23 cellular contexts compared by ENCODE assay signal in the genomic region with DNA sequence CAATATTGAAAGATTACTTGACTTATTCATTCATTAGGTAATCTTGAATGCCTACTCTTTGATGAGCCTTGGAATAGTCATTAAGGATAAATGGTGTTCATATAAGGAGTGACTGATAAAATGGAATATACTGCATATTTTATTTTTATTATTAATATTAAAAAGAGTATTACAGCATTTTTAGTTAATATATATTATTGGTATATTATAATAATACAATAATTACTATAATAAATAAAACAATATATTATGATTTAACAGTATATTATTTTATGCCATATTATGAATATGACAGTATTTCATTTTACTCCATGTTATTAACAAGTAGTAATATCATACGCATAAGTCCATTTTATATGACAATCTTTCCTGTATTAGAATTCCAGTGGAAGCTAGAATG.
"Had no signal": no experiment of that assay in that cellular context is flagged by ENCODE, and none has a peak within 500 bp of the region (broad histone marks: within the 10 kb centered on the region; RNA-seq: fewer than 3 reads in every experiment).

No MANE protein-coding gene starts in this region.

- FAIRE-seq: HepG2 had no signal

- DNase-seq: IMR-90, Karpas-422, KG1, MG63, NCI-H1092, NCI-H1105 treated with DMSO at 0.1 percent for 48 hours, NCI-H1417 treated with DMSO at 0.1 percent for 48 hours, NCI-H146, NCI-H1694 treated with DMSO at 0.1 percent for 48 hours, NCI-H1930, NCI-H2081, NCI-H2171, NCI-H226, NCI-H446, NCI-H510A, NCI-H524 treated with DMSO at 0.1 percent for 48 hours, NCI-H69, NCI-H774, SHP77 treated with DMSO at 0.1 percent for 48 hours, SJCRH30 had no signal

- H3K9me3 ChIP-seq: MG63 had no signal

- H3K36me3 ChIP-seq: MG63, SJCRH30 had no signal

- ATAC-seq: HepG2, Right ventricle myocardium inferior, SK-N-SH treated with all-trans-retinoic acid at 6 μM for 48 hours had no signal

- H3K4me3 ChIP-seq: MG63, SJCRH30 had no signal

- H3K27ac ChIP-seq: SJCRH30 had no signal
